ENCODE assay signal across 8 cellular contexts in the genomic region with DNA sequence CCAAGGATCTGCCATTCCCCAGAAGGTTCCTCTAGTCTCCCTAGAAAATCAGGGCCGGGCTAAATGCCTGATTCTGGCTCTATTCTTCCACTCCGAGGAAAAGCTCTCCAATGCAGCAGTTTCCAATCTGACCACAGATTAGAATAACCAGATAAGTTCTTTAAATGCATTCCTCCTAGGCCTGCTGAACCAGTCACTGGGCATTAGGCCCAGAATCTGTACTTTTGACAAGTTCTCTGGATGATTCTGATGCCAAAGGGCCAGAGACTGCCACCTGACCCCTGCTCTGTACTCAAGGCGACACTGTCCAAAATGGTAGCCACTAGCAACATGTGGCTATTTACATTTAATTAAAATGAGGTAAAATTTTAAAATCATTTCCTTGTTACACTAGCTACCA. TPM values are rescaled to one million over a fixed set of nuclear protein-coding genes. Genes with fewer than 3 reads are reported as not detected.
DNase-seq lines count a peak whose midpoint lies in the region; ATAC-seq and TF ChIP-seq lines count a peak whose summit lies in the region.

No MANE protein-coding gene starts in this region.

- ATAC-seq in GM18520 (IDR thresholded peaks at IDR 0.05; ENCODE audit: unreplicated experiment) = no peak
- no peak for ATAC-seq in HG03135 (IDR thresholded peaks at IDR 0.05; ENCODE audit: unreplicated experiment)
- no peak for ATAC-seq in GM18511 (IDR thresholded peaks at IDR 0.05; ENCODE audit: unreplicated experiment)

- peaks cover 90% of the 10 kb centered on the region for H3K79me2 ChIP-seq in Karpas-422 (ENCODE audit: low read length)

- H4K20me1 ChIP-seq in Karpas-422 (ENCODE audit: insufficient read depth, low read depth, low read length) = no peaks in the 10 kb centered on the region

- H3K4me2 ChIP-seq in Karpas-422 (ENCODE audit: low read depth, low read length, poor library complexity, severe bottlenecking) = peak overlapping the region; percentile 63

- no peaks in the 10 kb centered on the region for H3K27me3 ChIP-seq in Karpas-422 (ENCODE audit: low read length)
- no peaks in the 10 kb centered on the region for H3K27me3 ChIP-seq in colonic mucosa
- no peaks in the 10 kb centered on the region for H3K27me3 ChIP-seq in muscle layer of colon (ENCODE audit: control insufficient read depth in 1 of 2, insufficient read depth in 2 of 2, low read length in 2 of 2)

- H3K9ac ChIP-seq in Karpas-422 (ENCODE audit: low read length) (peak overlapping the region; percentile 57), colonic mucosa (ENCODE audit: low read depth in 2 of 2, low read length in 2 of 2) (no peak overlapping the region), muscle layer of colon (ENCODE audit: low read length) (peak overlapping the region; percentile 62)

- H2AFZ ChIP-seq in Karpas-422 (ENCODE audit: low read length) = no peak overlapping the region

- intact Hi-C loops in colonic mucosa (cut with DNase I) = no loop called here

- no peaks in the 10 kb centered on the region for H3K9me2 ChIP-seq in Karpas-422 (replicated peaks; ENCODE audit: insufficient read depth, low read length)

- H3K9me3 ChIP-seq in Karpas-422 (ENCODE audit: low read length) (no peaks in the 10 kb centered on the region), colonic mucosa (no peaks in the 10 kb centered on the region), muscle layer of colon (ENCODE audit: low read length) (no peaks in the 10 kb centered on the region)

- no peak for TF ChIP-seq CTCF in colonic mucosa (IDR thresholded peaks at IDR 0.05)

- peaks cover 20% of the 10 kb centered on the region for H3K36me3 ChIP-seq in Karpas-422 (ENCODE audit: insufficient read depth, low read length)
- H3K36me3 ChIP-seq in colonic mucosa = no peaks in the 10 kb centered on the region
- H3K36me3 ChIP-seq in muscle layer of colon (ENCODE audit: insufficient read depth, low read length) = peaks cover 18% of the 10 kb centered on the region

- no peak overlapping the region for H3K4me3 ChIP-seq in Karpas-422 (ENCODE audit: low read length)
- H3K4me3 ChIP-seq in colonic mucosa = no peak overlapping the region
- H3K4me3 ChIP-seq in muscle layer of colon (ENCODE audit: low read depth in 1 of 2, low read length in 2 of 2) = peak overlapping the region in 1 of 2 donors; percentile 20

- DNase-seq in A172 (ENCODE audit: low spot score) (peak; percentile 88), Karpas-422 (no peak), colonic mucosa (no peak), NOMO-1 (lab: John Stamatoyannopoulos, UW; ENCODE audit: unreplicated experiment in 2 of 2) (no peak)

- peak overlapping the region; percentile 96 for H3K27ac ChIP-seq in Karpas-422 (ENCODE audit: low read length)
- H3K27ac ChIP-seq in colonic mucosa = peak overlapping the region; percentile 29
- peak overlapping the region; percentile 70 for H3K27ac ChIP-seq in muscle layer of colon (ENCODE audit: low read depth, low read length)

- H3K4me1 ChIP-seq in Karpas-422 (ENCODE audit: low read length) (peaks cover 91% of the 10 kb centered on the region), colonic mucosa (peaks cover 46% of the 10 kb centered on the region), muscle layer of colon (ENCODE audit: insufficient read depth, low read length) (peaks cover 95% of the 10 kb centered on the region)

RNA-seq across cellular contexts. Expression of gene MAP3K14, which starts 22.3 kb away (rescaled TPM):
- 24.8 and 35.5 TPM in 2 replicates for total RNA-seq in A172 (2014; rRNA removed; shearing (Covaris generic))
- 7.6 and 12.0 TPM in 2 replicates for total RNA-seq in Karpas-422 (2014; rRNA removed; shearing (Covaris generic); ENCODE audit: low replicate concordance)
- total RNA-seq in colonic mucosa = 10 to 100 TPM; 11.1 to 15.0 TPM

RNA-seq across cellular contexts. Expression of gene SPATA32, which starts 32.6 kb away (rescaled TPM):
- not detected in 2 replicates for total RNA-seq in A172 (2014; rRNA removed; shearing (Covaris generic))
- total RNA-seq in Karpas-422 (2014; rRNA removed; shearing (Covaris generic); ENCODE audit: low replicate concordance) = not detected in 2 replicates
- not detected for total RNA-seq in colonic mucosa

Comparison
In these comparisons a context has a peak if more than half of its experiments do, and no peak if none do; other contexts are left out.
1. H3K27ac ChIP-seq: peak in every context shown above with its lines; median percentile 96 in Karpas-422; 70 in muscle layer of colon; 29 in colonic mucosa.
2. H3K9ac ChIP-seq: peak in Karpas-422 (single experiment) and muscle layer of colon (single experiment); none in colonic mucosa (0 of 2).